Comparison of ENCODE assay signal across 8 cellular contexts in the genomic region with DNA sequence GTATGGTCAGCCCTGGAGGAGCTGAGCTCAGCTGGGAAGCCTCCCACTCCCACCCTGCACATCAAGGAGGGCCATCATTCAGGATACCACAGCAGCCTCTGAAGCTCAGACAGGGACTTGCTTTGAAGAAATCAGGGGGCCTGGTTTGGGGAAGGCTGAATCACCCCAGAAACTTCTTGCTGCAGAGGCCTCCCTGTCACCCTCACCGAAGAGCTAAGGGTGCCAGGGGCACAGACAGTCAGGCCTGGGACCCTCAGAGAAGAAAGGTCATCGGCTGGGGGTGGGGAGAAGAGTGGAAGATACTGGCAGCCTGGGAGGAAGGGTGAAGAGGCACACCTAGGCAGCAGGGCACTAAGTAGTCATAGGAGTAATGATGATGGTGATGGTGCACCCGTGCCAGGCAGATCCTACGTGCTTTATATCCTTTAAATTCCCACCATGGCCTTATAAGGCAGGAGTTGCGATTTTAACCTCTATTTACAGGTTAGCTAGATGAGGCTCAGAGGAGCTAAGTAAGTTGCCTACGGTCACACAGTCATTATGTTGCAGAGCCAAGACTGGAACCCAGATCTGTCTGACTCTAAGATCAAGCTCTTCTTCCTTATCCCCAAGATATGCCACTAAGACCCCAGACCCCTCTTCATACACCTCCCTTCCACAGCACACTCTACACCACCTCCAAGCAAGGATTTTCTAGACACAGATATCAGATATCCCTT. TPM values are rescaled to one million over a fixed set of nuclear protein-coding genes. Genes with fewer than 3 reads are reported as not detected.
DNase-seq lines count a peak whose midpoint lies in the region; ATAC-seq and TF ChIP-seq lines count a peak whose summit lies in the region.

No MANE protein-coding gene starts in this region.

- no peaks in the 10 kb centered on the region for H3K9me2 ChIP-seq in DOHH2 (replicated peaks; ENCODE audit: control insufficient read depth, low read length)

- H3K9me3 ChIP-seq in DOHH2 (ENCODE audit: control insufficient read depth, insufficient read depth, low read length) = no peaks in the 10 kb centered on the region
- no peaks in the 10 kb centered on the region for H3K9me3 ChIP-seq in Panc1 (ENCODE audit: control insufficient read depth, insufficient read depth, low read depth, low read length)

- peaks cover 60% of the 10 kb centered on the region for H4K20me1 ChIP-seq in DOHH2 (ENCODE audit: control insufficient read depth, insufficient read depth, low read depth, low read length)

- H3K4me1 ChIP-seq in DOHH2 (ENCODE audit: control insufficient read depth, low read length) (peaks cover 70% of the 10 kb centered on the region), Panc1 (ENCODE audit: control insufficient read depth, insufficient read depth, low read length) (peaks cover 85% of the 10 kb centered on the region), rectal smooth muscle tissue (ENCODE audit: control insufficient read depth, insufficient read depth, low read length) (peaks cover 76% of the 10 kb centered on the region)

- ATAC-seq in Panc1 = no peak
- ATAC-seq in GM18517 (IDR thresholded peaks at IDR 0.05; ENCODE audit: unreplicated experiment) = no peak

- DNase-seq in Panc1 (ENCODE audit: low read depth, low spot score) = no peak
- no peak for DNase-seq in epithelial cell of prostate (ENCODE audit: low read depth, low spot score)
- no peak for DNase-seq in SKM-1 treated with dmso at 0.1 percent for 144 hours (lab: John Stamatoyannopoulos, UW; ENCODE audit: unreplicated experiment)
- no peak for DNase-seq in lower leg skin (ENCODE audit: low spot score in 2 of 2)
- no peak for DNase-seq in NCI-H1105 (lab: John Stamatoyannopoulos, UW)

- no peak for TF ChIP-seq CTCF in DOHH2 (IDR thresholded peaks at IDR 0.05; ENCODE audit: low read depth, low read length, poor library complexity, severe bottlenecking)
- TF ChIP-seq CTCF in Panc1 (IDR thresholded peaks at IDR 0.05) = no peak
- TF ChIP-seq CTCF in lower leg skin (IDR thresholded peaks at IDR 0.05) = no peak

- H3K4me2 ChIP-seq in DOHH2 (ENCODE audit: low read length) = peak overlapping the region; percentile 93

- POLR2A ChIA-PET in Panc1 (lab: Charles Lee) = interaction anchor here (0.6 kb wide), 1 partner anchor 23 kb away, joined by 3 read pairs; no protein-coding TSS in a partner anchor

- 37 to 42% methylated on average over 6 of the region's 6 CpGs for WGBS in lower leg skin, 2 donors

- in situ Hi-C loops in Panc1 (cut with HindIII; ENCODE audit: low pct_unique_long_range_greater_than_20kb, low sequenced_read_pairs) = no loop called here

- H3K4me3 ChIP-seq in DOHH2 (ENCODE audit: low read length) (peak overlapping the region; percentile 74), Panc1 (ENCODE audit: low read depth in 2 of 2, low read length in 2 of 2) (no peak overlapping the region), rectal smooth muscle tissue (ENCODE audit: low read length) (peak overlapping the region; percentile 63), lower leg skin (ENCODE audit: low read depth, poor library complexity, severe bottlenecking) (no peak overlapping the region)

- H3F3A ChIP-seq in DOHH2 (ENCODE audit: control insufficient read depth, insufficient read depth) = peaks cover 47% of the 10 kb centered on the region

- peaks cover 99% of the 10 kb centered on the region for H3K79me2 ChIP-seq in DOHH2 (ENCODE audit: control insufficient read depth, low read length)

- H3K36me3 ChIP-seq in DOHH2 (ENCODE audit: control insufficient read depth, low read length) (peaks cover 83% of the 10 kb centered on the region), Panc1 (ENCODE audit: control insufficient read depth, insufficient read depth, low read length) (no peaks in the 10 kb centered on the region), rectal smooth muscle tissue (ENCODE audit: control insufficient read depth, insufficient read depth, low read length) (peaks cover 12% of the 10 kb centered on the region)

- peak overlapping the region; percentile 8 for H3K9ac ChIP-seq in rectal smooth muscle tissue (ENCODE audit: low read length)

- no peaks in the 10 kb centered on the region for H3K27me3 ChIP-seq in DOHH2 (ENCODE audit: control insufficient read depth, low read length)
- H3K27me3 ChIP-seq in Panc1 (ENCODE audit: control insufficient read depth, insufficient read depth, low read length) = no peaks in the 10 kb centered on the region
- H3K27me3 ChIP-seq in rectal smooth muscle tissue (ENCODE audit: control insufficient read depth, insufficient read depth, low read length) = no peaks in the 10 kb centered on the region

- H3K27ac ChIP-seq in DOHH2 (ENCODE audit: low read depth, low read length) = peak overlapping the region; percentile 91
- peak overlapping the region; percentile 82 for H3K27ac ChIP-seq in Panc1 (ENCODE audit: low read length)
- H3K27ac ChIP-seq in epithelial cell of prostate = peak overlapping the region; percentile 86
- peak overlapping the region; percentile 79 for H3K27ac ChIP-seq in rectal smooth muscle tissue (ENCODE audit: low read depth, low read length)

- CTCF ChIA-PET in Panc1 (lab: Charles Lee) = no interaction called here

- no peak for TF ChIP-seq POLR2A in lower leg skin (IDR thresholded peaks at IDR 0.05)

- no TSS peak for BruUV-seq in Panc1 (replicated peaks; lab: Mats Ljungman, UMichigan)

- intact Hi-C loops in Panc1 (cut with micrococcal nuclease; ENCODE audit: unreplicated experiment) (no loop called here), lower leg skin (cut with DNase I; ENCODE audit: low total_unique reads) (no loop called here)

RNA-seq across cellular contexts. Expression of gene PNMA1, which starts 28.5 kb away (rescaled TPM):
- total RNA-seq in Panc1 (2021; ENCODE audit: unreplicated experiment) (49.7 TPM), lower leg skin (1 to 10 TPM; 4.6 to 8.5 (median 6.6) TPM)
- 45.4 TPM for polyA plus RNA-seq in Panc1 (2012; ENCODE audit: insufficient read length)

Comparison
In these comparisons a context has a peak if more than half of its experiments do, and no peak if none do; other contexts are left out.
1. H3K4me3 ChIP-seq: peak in DOHH2 (single experiment) and rectal smooth muscle tissue (single experiment); none in Panc1 (0 of 2) and lower leg skin (single experiment).
2. Peak in every context shown above with its lines, with median percentiles within 50 percentile points of each other: H3K27ac ChIP-seq.